9 cellular contexts compared by ENCODE assay signal in genomic region chr2:207133493-207133861, GRCh38. TPM values are rescaled to one million over a fixed set of nuclear protein-coding genes. Genes with fewer than 3 reads are reported as not detected.
DNase-seq lines count a peak whose midpoint lies in the region; ATAC-seq and TF ChIP-seq lines count a peak whose summit lies in the region.
"Had no signal": no experiment of that assay in that cellular context is flagged by ENCODE, and none has a peak within 500 bp of the region (broad histone marks: within the 10 kb centered on the region; RNA-seq: fewer than 3 reads in every experiment).

No MANE protein-coding gene starts in this region.

- H3K4me2 ChIP-seq in H9 (ENCODE audit: insufficient read depth, insufficient read length, low read length), result no peak overlapping the region

- H2BK5ac ChIP-seq in H9 (ENCODE audit: insufficient read length, low read length), result no peak overlapping the region

- DNase-seq in H9, result no peak
- peak; percentile 91 for DNase-seq in NCI-H748 treated with DMSO at 0.1 percent for 48 hours (lab: John Stamatoyannopoulos, UW)
- DNase-seq in glutamatergic neuron, result peak; percentile 63
- no peak for DNase-seq in sciatic nerve (ENCODE audit: low spot score)
- DNase-seq in ecto neural progenitor cell (ENCODE audit: low spot score), result no peak
- no peak for DNase-seq in putamen (ENCODE audit: low spot score)

- no peak overlapping the region for H3K18ac ChIP-seq in H9 (ENCODE audit: insufficient read length, low read depth, low read length)

- no peak overlapping the region for H2BK120ac ChIP-seq in H9 (ENCODE audit: low read depth, low read length, poor library complexity, severe bottlenecking)

- ATAC-seq in sciatic nerve (peak; percentile 66), HG03457 (IDR thresholded peaks at IDR 0.05; ENCODE audit: unreplicated experiment) (no peak), HG02759 (IDR thresholded peaks at IDR 0.05; ENCODE audit: unreplicated experiment) (no peak)
- ATAC-seq: Panc1 had no signal

- no peaks in the 10 kb centered on the region for H3K27me3 ChIP-seq in H9 (ENCODE audit: insufficient read depth, low read length)

- no peak overlapping the region for H2BK15ac ChIP-seq in H9 (ENCODE audit: low read depth, low read length)

- H3K56ac ChIP-seq in H9 (ENCODE audit: insufficient read length, low read depth, low read length), result no peak overlapping the region

- H2BK12ac ChIP-seq in H9 (ENCODE audit: insufficient read length, low read depth, low read length), result no peak overlapping the region

- no peaks in the 10 kb centered on the region for H3K27me3 Mint-ChIP-seq in H9 (ENCODE audit: low read depth)
- H3K27me3 Mint-ChIP-seq in glutamatergic neuron (ENCODE audit: unreplicated experiment), result peaks cover 31% of the 10 kb centered on the region

- H2AK5ac ChIP-seq in H9 (ENCODE audit: insufficient read length, low read length), result peak overlapping the region; percentile 39

- H3K4ac ChIP-seq in H9 (ENCODE audit: low read depth, low read length), result no peak overlapping the region

- H3K4me1 Mint-ChIP-seq in H9 (peaks cover 40 to 65% of the 10 kb centered on the region in 2 experiments), glutamatergic neuron (ENCODE audit: low read depth, unreplicated experiment) (peaks cover 90% of the 10 kb centered on the region)

- H3K9me3 ChIP-seq in H9 (ENCODE audit: control insufficient read depth, low read depth, low read length), result no peaks in the 10 kb centered on the region

- H4K20me1 ChIP-seq in H9 (ENCODE audit: control insufficient read depth, insufficient read depth, insufficient read length), result no peaks in the 10 kb centered on the region

- no peaks in the 10 kb centered on the region for H3K23me2 ChIP-seq in H9 (ENCODE audit: insufficient read length, low read depth, low read length, poor library complexity, severe bottlenecking)

- intact Hi-C loops in sciatic nerve (cut with DNase I), result no loop called here

- H2BK20ac ChIP-seq in H9 (ENCODE audit: low read depth, low read length, poor library complexity, severe bottlenecking), result no peak overlapping the region

- peak overlapping the region; percentile 21 to 37 (median 24); a peak in 6 of 7 replicates for H3K27ac Mint-ChIP-seq in H9
- peak overlapping the region; percentile 98 for H3K27ac Mint-ChIP-seq in glutamatergic neuron (ENCODE audit: unreplicated experiment)

- H3K14ac ChIP-seq in H9 (ENCODE audit: insufficient read depth, low read length), result no peak overlapping the region

- H3K79me1 ChIP-seq in H9 (ENCODE audit: insufficient read depth, low read depth, low read length, poor library complexity, severe bottlenecking), result no peaks in the 10 kb centered on the region

- no peak overlapping the region for H4K8ac ChIP-seq in H9 (replicated peaks; ENCODE audit: insufficient read length, low read depth, low read length)

- H3K23ac ChIP-seq in H9 (ENCODE audit: insufficient read length, low read depth, low read length), result no peak overlapping the region

- no peak overlapping the region for H3K9ac ChIP-seq in H9 (ENCODE audit: extremely low read depth, insufficient read length, low read length)

- no peak overlapping the region for H3K27ac ChIP-seq in H9 (ENCODE audit: insufficient read length, low read depth, low read length)

- no peak overlapping the region for H4K91ac ChIP-seq in H9 (ENCODE audit: insufficient read length, low read depth, low read length)

- H3K9me3 Mint-ChIP-seq in H9, result no peaks in the 10 kb centered on the region; a peak in 2 of 5 replicates
- peaks cover 40% of the 10 kb centered on the region for H3K9me3 Mint-ChIP-seq in glutamatergic neuron (ENCODE audit: unreplicated experiment)

- H4K5ac ChIP-seq in H9 (ENCODE audit: insufficient read length, low read depth, low read length), result no peak overlapping the region

- TF ChIP-seq CTCF in H9 (conservative IDR thresholded peaks at IDR 0.05), result no peak
- TF ChIP-seq CTCF in glutamatergic neuron (IDR thresholded peaks at IDR 0.05; ENCODE audit: partially characterized antibody, unreplicated experiment), result no peak

- H3K4me3 Mint-ChIP-seq in H9 (peak overlapping the region in 1 of 2 experiments; percentile 10; a peak in 2 of 5 replicates), glutamatergic neuron (ENCODE audit: unreplicated experiment) (peak overlapping the region; percentile 89)

- H3K36me3 Mint-ChIP-seq in H9 (ENCODE audit: insufficient read depth in 1 of 3, low read depth in 3 of 3), result peaks cover 12 to 27% (median 23%) of the 10 kb centered on the region in 3 experiments
- peaks cover 4% of the 10 kb centered on the region for H3K36me3 Mint-ChIP-seq in glutamatergic neuron (ENCODE audit: unreplicated experiment)

- H2AFZ ChIP-seq in H9 (ENCODE audit: low read length), result no peak overlapping the region

- no peak overlapping the region for H3T11ph ChIP-seq in H9 (ENCODE audit: low read length)

- H3K79me2 ChIP-seq in H9 (ENCODE audit: insufficient read depth, low read length), result peaks cover 6% of the 10 kb centered on the region; the same call in 1 of the 2 replicates

- WGBS in H9 (ENCODE audit: extremely low coverage, insufficient read length, low lambda C conversion rate), result no CpG with 5 or more reads among the region's 5 CpGs

- H3K4me1 ChIP-seq in H9 (ENCODE audit: insufficient read depth, low read length), result peaks cover 6% of the 10 kb centered on the region; the same call in 1 of the 2 replicates

RNA-seq across cellular contexts. Expression of gene KLF7, which starts 32.3 kb away (rescaled TPM):
- total RNA-seq in H9 (2021) (32.2 and 33.4 TPM in 2 replicates), glutamatergic neuron (ENCODE audit: unreplicated experiment) (323 TPM), sciatic nerve (79.1 TPM)

Comparison
In these comparisons a context has a peak if more than half of its experiments do, and no peak if none do; other contexts are left out.
1. DNase-seq: peak in NCI-H748 treated with DMSO at 0.1 percent for 48 hours (single experiment) and glutamatergic neuron (single experiment); none in H9 (single experiment), sciatic nerve (single experiment), ecto neural progenitor cell (single experiment) and putamen (single experiment).